11 cellular contexts compared by ENCODE assay signal in genomic region chr1:1171551-1172340, GRCh38. TPM values are rescaled to one million over a fixed set of nuclear protein-coding genes. Genes with fewer than 3 reads are reported as not detected.
DNase-seq lines count a peak whose midpoint lies in the region; ATAC-seq and TF ChIP-seq lines count a peak whose summit lies in the region.
"Had no signal": no experiment of that assay in that cellular context is flagged by ENCODE, and none has a peak within 500 bp of the region (broad histone marks: within the 10 kb centered on the region; RNA-seq: fewer than 3 reads in every experiment).

No MANE protein-coding gene starts in this region.

- TF ChIP-seq CTCF in WTC11 (IDR thresholded peaks at IDR 0.05), result no peak

- peaks cover 19% of the 10 kb centered on the region for H3K27me3 Mint-ChIP-seq in WTC11 (ENCODE audit: low read depth)

- H3K4me1 ChIP-seq in endocrine pancreas (ENCODE audit: control insufficient read depth, insufficient read depth, low read length), result no peaks in the 10 kb centered on the region

- H3K9me3 Mint-ChIP-seq in WTC11, result no peaks in the 10 kb centered on the region

- POLR2A ChIA-PET in WTC11 (lab: Charles Lee), result interaction anchor here (1.4 kb wide), 2 partner anchors 9 to 131 kb away, joined by 3 read pairs; no protein-coding TSS in a partner anchor

- H3K27ac Mint-ChIP-seq in WTC11, result no peak overlapping the region; the same call in 1 of the 2 replicates

- DNase-seq in activated effector memory CD4-positive, alpha-beta T cell treated with anti-CD3 and anti-CD28 coated beads, Interleukin-2, amount 50 U/mL, for 16 hours, result peak; percentile 77
- no peak for DNase-seq in activated effector memory CD4-positive, alpha-beta T cell treated with Interleukin-2 at 50 U/mL for 16 hours
- DNase-seq in WTC11 (ENCODE audit: low spot score) (peak; percentile 9), Ammon's horn (ENCODE audit: low spot score) (no peak)
- DNase-seq in stimulated activated CD8-positive, alpha-beta memory T cell treated with anti-CD3 and anti-CD28 coated beads, Interleukin-4, amount 100 ng/mL, for 24 hours (ENCODE audit: low read depth), result peak; percentile 16
- DNase-seq: activated gamma-delta T cell, dermis blood vessel endothelial cell, sigmoid colon had no signal

- peaks cover 2% of the 10 kb centered on the region for H3K36me3 ChIP-seq in endocrine pancreas (ENCODE audit: control insufficient read depth, insufficient read depth, low read length)
- H3K36me3 ChIP-seq: sigmoid colon had no signal

- no peaks in the 10 kb centered on the region for H3K36me3 Mint-ChIP-seq in WTC11

- H3K9ac ChIP-seq in endocrine pancreas (ENCODE audit: control insufficient read depth, insufficient read depth, low read length), result peak overlapping the region; percentile 22

- H3K4me1 Mint-ChIP-seq in WTC11, result peaks cover 16% of the 10 kb centered on the region

- no peak overlapping the region for H3K4me3 Mint-ChIP-seq in WTC11

- CTCF ChIA-PET in WTC11 (lab: Charles Lee), result interaction anchor here (0.6 to 1.4 kb wide), 2 partner anchors 50 to 978 kb away, joined by 4 to 5 read pairs; no protein-coding TSS in a partner anchor

- H3K27me3 ChIP-seq in endocrine pancreas (ENCODE audit: control insufficient read depth, insufficient read depth, low read length), result no peaks in the 10 kb centered on the region

- no peak overlapping the region for H3K4me3 ChIP-seq in endocrine pancreas (ENCODE audit: control insufficient read depth, insufficient read depth, low read length)
- H3K4me3 ChIP-seq: sigmoid colon had no signal

- ATAC-seq in WTC11 (no peak), HG03342 (IDR thresholded peaks at IDR 0.05; ENCODE audit: unreplicated experiment) (no peak), GM21390 (IDR thresholded peaks at IDR 0.05; ENCODE audit: unreplicated experiment) (no peak)

- no peaks in the 10 kb centered on the region for H3K9me3 ChIP-seq in endocrine pancreas (ENCODE audit: control insufficient read depth, low read length)
- H3K9me3 ChIP-seq: sigmoid colon had no signal

TF ChIP-seq in WTC11, 78 proteins besides CTCF, POLR2A, EP300 and RAD21:
- no peak for TF ChIP-seq ZNF263 (CRISPR knock-in tag; IDR thresholded peaks at IDR 0.05; ENCODE audit: low read depth)
- no peak for TF ChIP-seq E2F1 (CRISPR knock-in tag; IDR thresholded peaks at IDR 0.05)
- no peak for TF ChIP-seq ATF6 (CRISPR knock-in tag; IDR thresholded peaks at IDR 0.05)
- no peak for TF ChIP-seq SOX15 (CRISPR knock-in tag; IDR thresholded peaks at IDR 0.05)
- TF ChIP-seq ZNF532 (CRISPR knock-in tag; IDR thresholded peaks at IDR 0.05; ENCODE audit: borderline replicate concordance), result no peak
- no peak for TF ChIP-seq ATF2 (CRISPR knock-in tag; IDR thresholded peaks at IDR 0.05; ENCODE audit: borderline replicate concordance, low read depth)

RNA-seq across cellular contexts. Expression of gene TTLL10, which starts 1.9 kb away (rescaled TPM):
- total RNA-seq in WTC11 (2021), result 0.78 to 1.1 TPM (median 1.1 TPM) in 3 replicates
- total RNA-seq: dermis blood vessel endothelial cell, sigmoid colon had no signal

RNA-seq across cellular contexts. Expression of gene TNFRSF18, which starts 34.6 kb away (rescaled TPM):
- 0.83 to 1.2 TPM (median 1.1 TPM) in 3 replicates for total RNA-seq in WTC11 (2021)

RNA-seq across cellular contexts. Expression of gene TNFRSF4, which starts 42.2 kb away (rescaled TPM):
- 0.18 to 0.33 TPM in 2 of 3 replicates, not detected in the other for total RNA-seq in WTC11 (2021)

RNA-seq across cellular contexts. Expression of gene C1orf159, which starts 55.9 kb away (rescaled TPM):
- total RNA-seq in WTC11 (2021), result 13.9 to 17.8 TPM (median 14.0 TPM) in 3 replicates

Comparison
In these comparisons a context has a peak if more than half of its experiments do, and no peak if none do; other contexts are left out.
1. DNase-seq: peak in activated effector memory CD4-positive, alpha-beta T cell treated with anti-CD3 and anti-CD28 coated beads, Interleukin-2, amount 50 U/mL, for 16 hours (single experiment), WTC11 (single experiment) and stimulated activated CD8-positive, alpha-beta memory T cell treated with anti-CD3 and anti-CD28 coated beads, Interleukin-4, amount 100 ng/mL, for 24 hours (single experiment); none in activated effector memory CD4-positive, alpha-beta T cell treated with Interleukin-2 at 50 U/mL for 16 hours (single experiment) and Ammon's horn (single experiment).